In the genomic region with DNA sequence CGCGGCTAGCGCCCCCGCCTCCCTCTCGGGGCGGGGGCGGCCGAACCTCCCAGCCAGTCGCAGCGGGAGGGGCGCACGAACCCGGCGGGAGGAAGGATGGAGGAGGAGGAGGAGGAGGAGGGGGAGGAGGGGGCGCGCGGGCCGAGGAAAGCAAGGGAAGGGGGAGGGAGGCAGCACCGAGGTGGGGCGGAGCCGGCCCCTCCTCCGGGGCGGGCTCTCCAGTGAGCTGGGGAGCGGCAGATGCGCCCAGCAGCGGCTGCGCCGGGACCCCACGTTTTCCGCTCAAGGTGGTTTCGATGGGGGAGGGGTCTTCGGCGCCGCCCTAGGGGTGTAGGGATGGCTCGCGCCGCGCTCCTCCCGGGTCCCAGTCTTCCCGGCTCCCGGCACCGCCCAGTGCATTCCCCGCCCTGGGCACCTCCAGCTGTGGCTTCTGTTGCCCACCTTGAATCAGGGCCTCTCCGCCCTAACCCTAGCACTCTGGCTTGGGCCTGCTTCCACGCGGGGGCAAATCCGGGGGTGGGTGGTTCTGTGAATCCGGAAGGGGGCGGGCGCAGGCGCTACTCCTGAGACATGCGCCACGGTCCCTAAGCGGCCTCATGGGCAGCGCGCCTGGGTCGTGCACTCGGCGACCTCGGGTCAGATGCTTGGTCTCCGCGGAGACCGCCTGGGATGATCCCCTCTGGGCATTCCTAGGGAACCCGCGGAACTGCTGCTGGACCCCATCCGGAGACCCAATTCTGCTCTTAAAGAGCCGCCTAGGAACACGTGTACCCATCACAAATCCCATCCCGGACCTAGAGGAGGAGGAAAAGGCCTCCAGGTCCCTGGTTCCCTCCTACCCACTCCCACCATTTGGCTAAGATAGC, we compare ENCODE assay signal across 8 cellular contexts. TPM values are rescaled to one million over a fixed set of nuclear protein-coding genes. Genes with fewer than 3 reads are reported as not detected.
DNase-seq lines count a peak whose midpoint lies in the region; ATAC-seq, FAIRE-seq and TF ChIP-seq lines count a peak whose summit lies in the region.

A gene with protein sequence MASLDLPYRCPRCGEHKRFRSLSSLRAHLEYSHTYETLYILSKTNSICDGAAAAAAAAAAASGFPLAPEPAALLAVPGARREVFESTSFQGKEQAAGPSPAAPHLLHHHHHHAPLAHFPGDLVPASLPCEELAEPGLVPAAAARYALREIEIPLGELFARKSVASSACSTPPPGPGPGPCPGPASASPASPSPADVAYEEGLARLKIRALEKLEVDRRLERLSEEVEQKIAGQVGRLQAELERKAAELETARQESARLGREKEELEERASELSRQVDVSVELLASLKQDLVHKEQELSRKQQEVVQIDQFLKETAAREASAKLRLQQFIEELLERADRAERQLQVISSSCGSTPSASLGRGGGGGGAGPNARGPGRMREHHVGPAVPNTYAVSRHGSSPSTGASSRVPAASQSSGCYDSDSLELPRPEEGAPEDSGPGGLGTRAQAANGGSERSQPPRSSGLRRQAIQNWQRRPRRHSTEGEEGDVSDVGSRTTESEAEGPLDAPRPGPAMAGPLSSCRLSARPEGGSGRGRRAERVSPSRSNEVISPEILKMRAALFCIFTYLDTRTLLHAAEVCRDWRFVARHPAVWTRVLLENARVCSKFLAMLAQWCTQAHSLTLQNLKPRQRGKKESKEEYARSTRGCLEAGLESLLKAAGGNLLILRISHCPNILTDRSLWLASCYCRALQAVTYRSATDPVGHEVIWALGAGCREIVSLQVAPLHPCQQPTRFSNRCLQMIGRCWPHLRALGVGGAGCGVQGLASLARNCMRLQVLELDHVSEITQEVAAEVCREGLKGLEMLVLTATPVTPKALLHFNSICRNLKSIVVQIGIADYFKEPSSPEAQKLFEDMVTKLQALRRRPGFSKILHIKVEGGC (minus strand): TSS at position 183 of the 866 bp plus-strand sequence. CDS start 14,848 bp downstream, outside the sequence.

- peak within 1 kb of the TSS; percentile 87 for H2AFZ ChIP-seq in PC-3 (ENCODE audit: low read length)

- intact Hi-C loops in PC-3 (cut with micrococcal nuclease) = no loop called here
- intact Hi-C loops in pancreas (cut with DNase I) = no loop called here
- intact Hi-C loops in upper lobe of right lung (cut with DNase I) = no loop called here

- H4K20me1 ChIP-seq in PC-3 (ENCODE audit: low read length) = no peaks in the 10 kb centered on the region

- H3K36me3 Mint-ChIP-seq in activated T-cell treated with anti-CD3 and anti-CD28 coated beads, Interleukin-2, amount 50 U/mL, for 4 hours (ENCODE audit: insufficient read depth) = peaks cover 4% of the 10 kb centered on the region

- H3K9ac ChIP-seq in PC-3 (ENCODE audit: low read length) = peak within 1 kb of the TSS; percentile 65

- H3K4me3 ChIP-seq in PC-3 (ENCODE audit: low read length) = peak within 1 kb of the TSS; percentile 83
- H3K4me3 ChIP-seq in fibroblast of villous mesenchyme (ENCODE audit: low read depth, low read length) = peak within 1 kb of the TSS; percentile 68
- peak within 1 kb of the TSS; percentile 36 to 87 (median 62) for H3K4me3 ChIP-seq in pancreas
- peak within 1 kb of the TSS; percentile 72 for H3K4me3 ChIP-seq in upper lobe of right lung

- H3K9me2 ChIP-seq in PC-3 (replicated peaks; ENCODE audit: low read length) = no peaks in the 10 kb centered on the region

- no peaks in the 10 kb centered on the region for H3K9me3 Mint-ChIP-seq in activated T-cell treated with anti-CD3 and anti-CD28 coated beads, Interleukin-2, amount 50 U/mL, for 4 hours

- H3K4me1 ChIP-seq in PC-3 (ENCODE audit: insufficient read depth, low read length) (peaks cover 12% of the 10 kb centered on the region; the same call in 1 of the 2 replicates), pancreas (no peaks in the 10 kb centered on the region), upper lobe of right lung (peaks cover 15% of the 10 kb centered on the region)

- POLR2A ChIA-PET in PC-3 (lab: Charles Lee; ENCODE audit: unreplicated experiment) = interaction anchor here (0.6 kb wide), 1 partner anchor 35 kb away, joined by 6 read pairs; no protein-coding TSS in a partner anchor

- H3K27me3 ChIP-seq in PC-3 (ENCODE audit: low read length) (0 out of 2 replicates have a peak, but pooled peaks cover 3% of the 10 kb centered on the region), pancreas (no peaks in the 10 kb centered on the region), upper lobe of right lung (peaks cover 20% of the 10 kb centered on the region)

- H3K36me3 ChIP-seq in PC-3 (ENCODE audit: low read depth, low read length) (no peaks in the 10 kb centered on the region), pancreas (no peaks in the 10 kb centered on the region), upper lobe of right lung (no peaks in the 10 kb centered on the region)

- peak within 1 kb of the TSS; percentile 95 for H3K4me2 ChIP-seq in PC-3 (ENCODE audit: low read length)

- H3K4me3 Mint-ChIP-seq in activated T-cell treated with anti-CD3 and anti-CD28 coated beads, Interleukin-2, amount 50 U/mL, for 4 hours = peak within 1 kb of the TSS; percentile 83

- peak; percentile 71 for ATAC-seq in HG03342 (IDR thresholded peaks at IDR 0.05; ENCODE audit: unreplicated experiment)
- ATAC-seq in PC-3 = peak; percentile 72
- ATAC-seq in activated T-cell treated with anti-CD3 and anti-CD28 coated beads, Interleukin-2, amount 50 U/mL, for 4 hours = peak; percentile 88 to 90
- peak; percentile 81 to 92 (median 88) for ATAC-seq in pancreas
- peak; percentile 73 for ATAC-seq in upper lobe of right lung

- no peak for FAIRE-seq in pancreas (lab: Jason Lieb, UNC)

- TF ChIP-seq CTCF in PC-3 (conservative IDR thresholded peaks at IDR 0.05; ENCODE audit: low read depth, low read length) (no peak), fibroblast of villous mesenchyme (IDR thresholded peaks at IDR 0.05; ENCODE audit: insufficient read depth, low read depth, low read length) (no peak), pancreas (IDR thresholded peaks at IDR 0.05) (no peak), upper lobe of right lung (IDR thresholded peaks at IDR 0.05) (no peak)

- H3K9me3 ChIP-seq in PC-3 (ENCODE audit: low read length) (no peaks in the 10 kb centered on the region), pancreas (no peaks in the 10 kb centered on the region), upper lobe of right lung (no peaks in the 10 kb centered on the region)

- DNase-seq in CD1c-positive myeloid dendritic cell (ENCODE audit: extremely low spot score) (peak; percentile 56), PC-3 (peak; percentile 32), fibroblast of villous mesenchyme (ENCODE audit: low read depth) (peak; percentile 18), pancreas (peak in 5 of 6 donors; percentile 29 to 78 (median 50)), upper lobe of right lung (peak; percentile 80)
- peak; percentile 74 for DNase-seq in activated T-cell treated with anti-CD3 and anti-CD28 coated beads, Interleukin-2, amount 50 U/mL, for 4 hours

- WGBS in pancreas, 2 donors = 3% methylated on average over 41 to 69 of the region's 69 CpGs

- BruUV-seq in PC-3 (replicated peaks; lab: Mats Ljungman, UMichigan) = no TSS peak

- no peak within 1 kb of the TSS for H3K27ac ChIP-seq in PC-3 (ENCODE audit: low read length)
- no peak within 1 kb of the TSS for H3K27ac ChIP-seq in pancreas
- no peak within 1 kb of the TSS for H3K27ac ChIP-seq in upper lobe of right lung

- peak; percentile 67 for TF ChIP-seq POLR2A in GM19193 (IDR thresholded peaks at IDR 0.05; ENCODE audit: extremely low read depth, insufficient read depth, insufficient read length)

- CTCF ChIA-PET in PC-3 (lab: Charles Lee) = no interaction called here

- H3K79me2 ChIP-seq in PC-3 (ENCODE audit: low read length) = 0 out of 2 replicates have a peak, but pooled peaks cover 10% of the 10 kb centered on the region

- H3F3A ChIP-seq in PC-3 (ENCODE audit: low read length, unreplicated experiment) = no peaks in the 10 kb centered on the region

- peaks cover 18% of the 10 kb centered on the region for H3K4me1 Mint-ChIP-seq in activated T-cell treated with anti-CD3 and anti-CD28 coated beads, Interleukin-2, amount 50 U/mL, for 4 hours (ENCODE audit: low read depth)

- peaks cover 14% of the 10 kb centered on the region for H3K27me3 Mint-ChIP-seq in activated T-cell treated with anti-CD3 and anti-CD28 coated beads, Interleukin-2, amount 50 U/mL, for 4 hours (ENCODE audit: low read depth)

RNA-seq across cellular contexts. Expression of the gene that starts here (rescaled TPM):
- total RNA-seq in PC-3 (2014; rRNA removed) (4.2 and 7.7 TPM in 2 replicates), fibroblast of villous mesenchyme (1.3 and 1.6 TPM in 2 replicates), pancreas (1 to 10 TPM; 2.2 to 4.0 (median 3.0) TPM), upper lobe of right lung (2.1 TPM)
- 10 to 100 TPM; 18.8 to 28.1 (median 27.6) TPM for total RNA-seq in activated T-cell treated with anti-CD3 and anti-CD28 coated beads, Interleukin-2, amount 50 U/mL, for 4 hours
- polyA plus RNA-seq in pancreas = 1 to 10 TPM; 4.9 to 6.9 TPM

Comparison
In these comparisons a context has a peak if more than half of its experiments do, and no peak if none do; other contexts are left out.
1. DNase-seq: peak in every context shown above with its lines; median percentile 80 in upper lobe of right lung; 74 in activated T-cell treated with anti-CD3 and anti-CD28 coated beads, Interleukin-2, amount 50 U/mL, for 4 hours; 56 in CD1c-positive myeloid dendritic cell; 50 in pancreas; 32 in PC-3; 18 in fibroblast of villous mesenchyme.